Comparison of ENCODE assay signal across 17 cellular contexts in genomic region chr15:101105059-101105851, GRCh38.
DNase-seq lines count a peak whose midpoint lies in the region; ATAC-seq and TF ChIP-seq lines count a peak whose summit lies in the region.
"Had no signal": no experiment of that assay in that cellular context is flagged by ENCODE, and none has a peak within 500 bp of the region (broad histone marks: within the 10 kb centered on the region; RNA-seq: fewer than 3 reads in every experiment).

No MANE protein-coding gene starts in this region.

- H3K27me3 ChIP-seq in H7 (ENCODE audit: control insufficient read depth, insufficient read depth, low read length) (no peaks in the 10 kb centered on the region), NT2/D1 (ENCODE audit: insufficient read depth, insufficient read length) (no peaks in the 10 kb centered on the region), neuronal stem cell (ENCODE audit: control insufficient read depth in 3 of 3, insufficient read depth in 3 of 3, low read depth in 1 of 3, low read length in 3 of 3) (peaks cover 0 to 3% (median 0%) of the 10 kb centered on the region in 3 experiments)
- no peaks in the 10 kb centered on the region for H3K27me3 ChIP-seq in effector memory CD4-positive, alpha-beta T cell (replicated peaks; ENCODE audit: control insufficient read depth, insufficient read depth, low read length, poor library complexity, severe bottlenecking)
- H3K27me3 ChIP-seq: esophagus squamous epithelium had no signal

- no peak overlapping the region for H3K23ac ChIP-seq in neuronal stem cell (ENCODE audit: low read depth, low read length, poor library complexity)

- H3K4me1 ChIP-seq in NT2/D1 (ENCODE audit: insufficient read depth, insufficient read length), result peaks cover 7% of the 10 kb centered on the region
- peaks cover 4 to 12% of the 10 kb centered on the region in 2 donors for H3K4me1 ChIP-seq in neuronal stem cell (ENCODE audit: control insufficient read depth in 2 of 2, insufficient read depth in 1 of 2, low read depth in 1 of 2, low read length in 2 of 2)
- H3K4me1 ChIP-seq in effector memory CD4-positive, alpha-beta T cell (ENCODE audit: control insufficient read depth, insufficient read depth, low read length, poor library complexity, severe bottlenecking), result no peaks in the 10 kb centered on the region

- no peak for TF ChIP-seq CTCF in fibroblast of mammary gland (conservative IDR thresholded peaks at IDR 0.05; ENCODE audit: control insufficient read depth, insufficient read depth, low read depth, low read length)

- DNase-seq in H7 (peak; percentile 49), NT2/D1 (ENCODE audit: low read depth, low spot score) (peak; percentile 42), fibroblast of mammary gland (ENCODE audit: low read depth) (peak; percentile 13), neuronal stem cell (ENCODE audit: low spot score) (no peak)
- DNase-seq in effector memory CD4-positive, alpha-beta T cell, result no peak
- DNase-seq: activated CD4-positive, alpha-beta T cell treated with anti-CD3 and anti-CD28 coated beads for 4 hours; CD4-positive, alpha-beta memory T cell; central memory CD4-positive, alpha-beta T cell; esophagus squamous epithelium; Karpas-422; NCI-H345; stimulated activated CD4-positive, alpha-beta T cell treated with anti-CD3 and anti-CD28 coated beads, Interleukin-1b, Interleukin-23, amount 100 ng/mL, for 48 hours; stimulated activated naive CD4-positive, alpha-beta T cell treated with Interleukin-2 at 50 U/mL for 16 hours had no signal

- no peak overlapping the region for H4K91ac ChIP-seq in neuronal stem cell (ENCODE audit: low read depth, low read length, poor library complexity)

- ATAC-seq in HG03108 (IDR thresholded peaks at IDR 0.05; ENCODE audit: unreplicated experiment) (no peak), HG02759 (IDR thresholded peaks at IDR 0.05; ENCODE audit: unreplicated experiment) (no peak), GM19328 (IDR thresholded peaks at IDR 0.05; ENCODE audit: unreplicated experiment) (no peak)

- H3K4ac ChIP-seq in neuronal stem cell (ENCODE audit: low read length), result no peak overlapping the region

- H2BK12ac ChIP-seq in neuronal stem cell (ENCODE audit: low read length), result no peak overlapping the region

- H3K14ac ChIP-seq in neuronal stem cell (ENCODE audit: low read length), result no peak overlapping the region

- H3K4me3 ChIP-seq in H7 (ENCODE audit: insufficient read depth, low read depth, low read length), result no peak overlapping the region
- no peak overlapping the region for H3K4me3 ChIP-seq in NT2/D1 (ENCODE audit: insufficient read length, low read depth)
- no peak overlapping the region for H3K4me3 ChIP-seq in fibroblast of mammary gland (ENCODE audit: control insufficient read depth, low read depth, low read length)
- no peak overlapping the region for H3K4me3 ChIP-seq in neuronal stem cell (ENCODE audit: low read length in 2 of 2)
- H3K4me3 ChIP-seq in effector memory CD4-positive, alpha-beta T cell (ENCODE audit: insufficient read depth, low read depth, low read length, poor library complexity, severe bottlenecking), result no peak overlapping the region
- H3K4me3 ChIP-seq: esophagus squamous epithelium, SK-N-MC had no signal

- H3K4me2 ChIP-seq in neuronal stem cell (ENCODE audit: insufficient read depth, low read length, poor library complexity, severe bottlenecking), result no peak overlapping the region

- no peak overlapping the region for H2BK5ac ChIP-seq in neuronal stem cell (ENCODE audit: low read length)

- H3K27ac ChIP-seq in neuronal stem cell (replicated peaks; ENCODE audit: low read length), result peak overlapping the region; percentile 8
- H3K27ac ChIP-seq in effector memory CD4-positive, alpha-beta T cell (ENCODE audit: insufficient read depth, low read length, poor library complexity, severe bottlenecking), result no peak overlapping the region
- H3K27ac ChIP-seq: esophagus squamous epithelium, SK-N-MC had no signal

- H3K18ac ChIP-seq in neuronal stem cell (ENCODE audit: low read length), result no peak overlapping the region

- peaks cover 19% of the 10 kb centered on the region; the same call in 1 of the 2 replicates for H3K9me3 ChIP-seq in NT2/D1 (ENCODE audit: insufficient read depth, low read length)
- peaks cover 4 to 5% of the 10 kb centered on the region in 2 donors for H3K9me3 ChIP-seq in neuronal stem cell (replicated peaks in 1 of 2; ENCODE audit: control insufficient read depth in 2 of 2, insufficient read depth in 1 of 2, low read depth in 1 of 2, low read length in 2 of 2)
- no peaks in the 10 kb centered on the region for H3K9me3 ChIP-seq in effector memory CD4-positive, alpha-beta T cell (ENCODE audit: control insufficient read depth, low read length)
- H3K9me3 ChIP-seq: esophagus squamous epithelium had no signal

- H2BK15ac ChIP-seq in neuronal stem cell (ENCODE audit: low read length), result no peak overlapping the region

- H3K79me1 ChIP-seq in neuronal stem cell (ENCODE audit: low read depth, low read length), result no peaks in the 10 kb centered on the region

- H3K36me3 ChIP-seq in H7 (replicated peaks; ENCODE audit: control insufficient read depth, insufficient read depth, low read length) (no peaks in the 10 kb centered on the region), NT2/D1 (ENCODE audit: insufficient read depth, insufficient read length, low read length) (no peaks in the 10 kb centered on the region), neuronal stem cell (replicated peaks in 1 of 2; ENCODE audit: control insufficient read depth in 2 of 2, insufficient read depth in 2 of 2, low read length in 2 of 2) (no peaks in the 10 kb centered on the region)
- no peaks in the 10 kb centered on the region for H3K36me3 ChIP-seq in effector memory CD4-positive, alpha-beta T cell (ENCODE audit: control insufficient read depth, insufficient read depth, low read length)
- H3K36me3 ChIP-seq: esophagus squamous epithelium had no signal

- H2AK5ac ChIP-seq in neuronal stem cell (ENCODE audit: low read depth, low read length), result no peak overlapping the region

- WGBS in neuronal stem cell (ENCODE audit: extremely low coverage in 2 of 2, insufficient read length in 2 of 2, insufficient replicate concordance in 1 of 2), 2 donors, result no CpG with 5 or more reads among the region's 7 CpGs

- no peak overlapping the region for H4K8ac ChIP-seq in neuronal stem cell (ENCODE audit: low read depth, low read length)

- H3K9ac ChIP-seq in NT2/D1 (ENCODE audit: insufficient read length, low read depth), result peak overlapping the region; percentile 13
- no peak overlapping the region for H3K9ac ChIP-seq in neuronal stem cell (ENCODE audit: low read depth, low read length, poor library complexity)

- H2BK120ac ChIP-seq in neuronal stem cell (ENCODE audit: low read depth, low read length), result no peak overlapping the region

- no peak overlapping the region for H2AFZ ChIP-seq in neuronal stem cell (ENCODE audit: low read length)

Comparison
In these comparisons a context has a peak if more than half of its experiments do, and no peak if none do; other contexts are left out.
1. DNase-seq: peak in H7 (single experiment), NT2/D1 (single experiment) and fibroblast of mammary gland (single experiment); none in neuronal stem cell (single experiment) and effector memory CD4-positive, alpha-beta T cell (0 of 3).